In genomic region chr20:2133318-2134183, GRCh38 we compare ENCODE assay signal across 11 cellular contexts. TPM values are rescaled to one million over a fixed set of nuclear protein-coding genes. Genes with fewer than 3 reads are reported as not detected.
DNase-seq lines count a peak whose midpoint lies in the region; ATAC-seq, FAIRE-seq and TF ChIP-seq lines count a peak whose summit lies in the region.
"Had no signal": no experiment of that assay in that cellular context is flagged by ENCODE, and none has a peak within 500 bp of the region (broad histone marks: within the 10 kb centered on the region; RNA-seq: fewer than 3 reads in every experiment).

No MANE protein-coding gene starts in this region.

- DNase-seq in H54 (ENCODE audit: insufficient read length, low spot score) (peak; percentile 53), adrenal gland (peak; percentile 66 to 87 (median 79)), left ventricle myocardium superior (no peak), ureter (ENCODE audit: low spot score) (no peak)
- no peak for DNase-seq in activated CD8-positive, alpha-beta memory T cell treated with anti-CD3 and anti-CD28 coated beads, Interleukin-2, amount 50 U/mL, for 48 hours
- DNase-seq: RPMI8226 had no signal

- 37 to 51% (median 47%) methylated on average over 5 to 9 of the region's 9 CpGs for WGBS in adrenal gland, 4 donors

- H3K4me1 Mint-ChIP-seq in stimulated activated memory B cell treated with anti-CD40 and anti-IgM and Interleukin-4, amounts not matched to agents 10 μg/mL and 1 μg/mL and 100 μg/mL, for 72 hours, result peaks cover 54% of the 10 kb centered on the region

- H3K4me3 ChIP-seq in adrenal gland, result no peak overlapping the region

- H3K36me3 ChIP-seq in adrenal gland (replicated peaks in 1 of 2), result no peaks in the 10 kb centered on the region

- peaks cover 45 to 57% of the 10 kb centered on the region in 2 donors for H3K4me1 ChIP-seq in adrenal gland (replicated peaks in 1 of 2)

- ATAC-seq in left ventricle myocardium superior, result peak; percentile 55
- peak; percentile 60 for ATAC-seq in stimulated activated memory B cell treated with anti-CD40 and anti-IgM and Interleukin-4, amounts not matched to agents 10 μg/mL and 1 μg/mL and 100 μg/mL, for 72 hours
- no peak for ATAC-seq in GM18519 (IDR thresholded peaks at IDR 0.05; ENCODE audit: low FRiP score, unreplicated experiment)
- ATAC-seq in HG02610 (IDR thresholded peaks at IDR 0.05; ENCODE audit: unreplicated experiment), result no peak

- H3K27ac ChIP-seq in adrenal gland, result peak overlapping the region in 4 of 5 donors; percentile 47 to 85 (median 76)

- no peaks in the 10 kb centered on the region for H3K27me3 Mint-ChIP-seq in stimulated activated memory B cell treated with anti-CD40 and anti-IgM and Interleukin-4, amounts not matched to agents 10 μg/mL and 1 μg/mL and 100 μg/mL, for 72 hours
- H3K27me3 Mint-ChIP-seq: activated naive CD8-positive, alpha-beta T cell had no signal

- FAIRE-seq in H54 (lab: Jason Lieb, UNC), result no peak

- TF ChIP-seq POLR2A in H54 (IDR thresholded peaks at IDR 0.05; ENCODE audit: low read depth, low read length) (no peak), adrenal gland (IDR thresholded peaks at IDR 0.05) (no peak)

- no peaks in the 10 kb centered on the region for H3K27me3 ChIP-seq in adrenal gland

- H3K4me3 Mint-ChIP-seq in stimulated activated memory B cell treated with anti-CD40 and anti-IgM and Interleukin-4, amounts not matched to agents 10 μg/mL and 1 μg/mL and 100 μg/mL, for 72 hours, result peak overlapping the region; percentile 26
- H3K4me3 Mint-ChIP-seq: activated naive CD8-positive, alpha-beta T cell; neural crest cell had no signal

- peak overlapping the region; percentile 65 for H3K27ac Mint-ChIP-seq in stimulated activated memory B cell treated with anti-CD40 and anti-IgM and Interleukin-4, amounts not matched to agents 10 μg/mL and 1 μg/mL and 100 μg/mL, for 72 hours
- H3K27ac Mint-ChIP-seq: activated naive CD8-positive, alpha-beta T cell had no signal

- intact Hi-C loops in adrenal gland (cut with DNase I), result no loop called here
- intact Hi-C loops in left ventricle myocardium superior (cut with micrococcal nuclease), result no loop called here

- H3K36me3 Mint-ChIP-seq in stimulated activated memory B cell treated with anti-CD40 and anti-IgM and Interleukin-4, amounts not matched to agents 10 μg/mL and 1 μg/mL and 100 μg/mL, for 72 hours, result peaks cover 34% of the 10 kb centered on the region

- TF ChIP-seq CTCF in adrenal gland (IDR thresholded peaks at IDR 0.05), result no peak

- H3K9me3 ChIP-seq in adrenal gland (replicated peaks in 1 of 3), result no peaks in the 10 kb centered on the region

- no peaks in the 10 kb centered on the region for H3K9me3 Mint-ChIP-seq in stimulated activated memory B cell treated with anti-CD40 and anti-IgM and Interleukin-4, amounts not matched to agents 10 μg/mL and 1 μg/mL and 100 μg/mL, for 72 hours
- H3K9me3 Mint-ChIP-seq: neural crest cell had no signal

RNA-seq across cellular contexts. Expression of gene STK35, which starts 31.9 kb away (rescaled TPM):
- total RNA-seq in adrenal gland (10 to 100 TPM; 18.4 to 32.8 (median 23.8) TPM), left ventricle myocardium superior (15.9 TPM), ureter (21.2 TPM)
- polyA plus RNA-seq in adrenal gland, result 10 to 100 TPM in 1 of 3 donors, 1 to 10 TPM in 2; 7.2 to 16.8 (median 7.3) TPM

Comparison
In these comparisons a context has a peak if more than half of its experiments do, and no peak if none do; other contexts are left out.
1. DNase-seq: peak in H54 (single experiment) and adrenal gland (7 of 7); none in left ventricle myocardium superior (single experiment), activated CD8-positive, alpha-beta memory T cell treated with anti-CD3 and anti-CD28 coated beads, Interleukin-2, amount 50 U/mL, for 48 hours (single experiment) and ureter (single experiment).
2. ATAC-seq: peak in left ventricle myocardium superior (single experiment) and stimulated activated memory B cell treated with anti-CD40 and anti-IgM and Interleukin-4, amounts not matched to agents 10 μg/mL and 1 μg/mL and 100 μg/mL, for 72 hours (single experiment); none in GM18519 (single experiment) and HG02610 (single experiment).